In genomic region chr12:11171953-11172675, GRCh38 we compare ENCODE assay signal across 8 cellular contexts. TPM values are rescaled to one million over a fixed set of nuclear protein-coding genes. Genes with fewer than 3 reads are reported as not detected.
DNase-seq lines count a peak whose midpoint lies in the region; ATAC-seq, FAIRE-seq and TF ChIP-seq lines count a peak whose summit lies in the region.

No MANE protein-coding gene starts in this region.

- TF ChIP-seq POLR2A in H54 (IDR thresholded peaks at IDR 0.05; ENCODE audit: low read depth, low read length): no peak
- TF ChIP-seq POLR2A in erythroblast (IDR thresholded peaks at IDR 0.05; ENCODE audit: low read length): no peak
- TF ChIP-seq POLR2A in ovary (IDR thresholded peaks at IDR 0.05): no peak

- DNase-seq in AG08396 (ENCODE audit: low spot score) (peak; percentile 12), H54 (ENCODE audit: insufficient read length, low spot score) (no peak), SK-MEL-5 (ENCODE audit: low read depth, low spot score) (peak; percentile 20), erythroblast (lab: John Stamatoyannopoulos, UW) (peak; percentile 57 to 67), ovary (no peak), D341Med (ENCODE audit: low spot score) (no peak)
- DNase-seq in stimulated activated CD4-positive, alpha-beta T cell treated with anti-CD3 and anti-CD28 coated beads, Interleukin-1b, Interleukin-23, amount 100 ng/mL, for 48 hours: no peak

- H3K27me3 ChIP-seq in ovary: no peaks in the 10 kb centered on the region

- ATAC-seq in GM18858 (IDR thresholded peaks at IDR 0.05; ENCODE audit: unreplicated experiment): no peak

- TF ChIP-seq CTCF in ovary (IDR thresholded peaks at IDR 0.05): no peak

- TF ChIP-seq EP300 in ovary (IDR thresholded peaks at IDR 0.05): no peak

- peak; percentile 60 for FAIRE-seq in H54 (lab: Jason Lieb, UNC)

- H3K4me1 ChIP-seq in ovary (ENCODE audit: insufficient read depth): no peaks in the 10 kb centered on the region

- WGBS in ovary, 3 donors: 2% methylated on average over 10 of the region's 10 CpGs

- H3K27ac ChIP-seq in ovary: peak overlapping the region in 1 of 2 donors; percentile 22

- in situ Hi-C loops in SK-MEL-5 (cut with HindIII; ENCODE audit: low pct_unique_long_range_greater_than_20kb, low sequenced_read_pairs): no loop called here

- H3K36me3 ChIP-seq in ovary: no peaks in the 10 kb centered on the region

- intact Hi-C loops in ovary (cut with DNase I): no loop called here

- no peaks in the 10 kb centered on the region for H3K9me3 ChIP-seq in ovary

- peak overlapping the region; percentile 98 for H3K4me3 ChIP-seq in ovary

RNA-seq across cellular contexts. Expression of gene SMIM10L1, which starts 1.1 kb away (rescaled TPM):
- 10.6 and 11.3 TPM in 2 replicates for total RNA-seq in SK-MEL-5 (2014; rRNA removed; shearing (Covaris generic))
- 10.7 and 13.4 TPM in 2 replicates for polyA plus RNA-seq in SK-MEL-5 (2015; cell fraction: cytosol; rRNA removed)
- polyA plus RNA-seq in SK-MEL-5 (2015; cell fraction: nucleus; rRNA removed): 8.0 and 12.3 TPM in 2 replicates
- 1 to 10 TPM; 3.3 to 7.0 (median 5.9) TPM for total RNA-seq in ovary
- polyA plus RNA-seq in ovary: 1 to 10 TPM; 4.3 to 9.8 TPM

RNA-seq across cellular contexts. Expression of gene TAS2R42, which starts 14.6 kb away (rescaled TPM):
- total RNA-seq in SK-MEL-5 (2014; rRNA removed; shearing (Covaris generic)): not detected in 2 replicates
- not detected in 2 replicates for polyA plus RNA-seq in SK-MEL-5 (2015; cell fraction: cytosol; rRNA removed)
- 0.37 TPM in 1 of 2 replicates, not detected in the other for polyA plus RNA-seq in SK-MEL-5 (2015; cell fraction: nucleus; rRNA removed)
- total RNA-seq in ovary: not detected
- not detected for polyA plus RNA-seq in ovary

RNA-seq across cellular contexts. Expression of gene TAS2R30, which starts 37.7 kb away (rescaled TPM):
- 0.74 and 0.75 TPM in 2 replicates for total RNA-seq in SK-MEL-5 (2014; rRNA removed; shearing (Covaris generic))
- not detected in 2 replicates for polyA plus RNA-seq in SK-MEL-5 (2015; cell fraction: cytosol; rRNA removed)
- polyA plus RNA-seq in SK-MEL-5 (2015; cell fraction: nucleus; rRNA removed): 0.53 and 1.3 TPM in 2 replicates
- 1 to 10 TPM; 2.3 to 9.9 (median 4.5) TPM for total RNA-seq in ovary
- under 1 TPM; 0.10 to 0.67 TPM for polyA plus RNA-seq in ovary

Comparison
In these comparisons a context has a peak if more than half of its experiments do, and no peak if none do; other contexts are left out.
1. DNase-seq: peak in AG08396 (single experiment), SK-MEL-5 (single experiment) and erythroblast (2 of 2); none in H54 (single experiment), ovary (0 of 5), stimulated activated CD4-positive, alpha-beta T cell treated with anti-CD3 and anti-CD28 coated beads, Interleukin-1b, Interleukin-23, amount 100 ng/mL, for 48 hours (single experiment) and D341Med (single experiment).